In the genomic region with DNA sequence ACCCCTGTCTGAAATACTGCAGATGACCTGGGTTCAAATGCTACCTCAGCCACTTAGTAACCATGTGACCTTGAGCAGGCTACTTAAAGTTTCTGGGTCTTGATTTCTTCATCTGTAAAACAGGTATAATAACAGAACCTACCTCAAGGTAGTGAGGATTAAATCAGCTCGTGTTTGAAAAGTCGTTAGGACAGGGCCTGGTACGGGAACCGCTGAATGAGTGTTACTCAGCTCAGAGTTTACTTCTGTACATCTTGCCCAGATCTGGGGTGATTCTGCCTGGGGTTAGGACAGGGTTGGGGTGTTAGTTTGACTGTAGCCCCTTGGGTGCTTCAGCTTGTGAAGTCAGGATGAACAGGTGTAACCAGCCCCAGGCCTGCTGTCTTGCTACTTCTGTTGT, we compare ENCODE assay signal across 10 cellular contexts. TPM values are rescaled to one million over a fixed set of nuclear protein-coding genes. Genes with fewer than 3 reads are reported as not detected.
A peak's percentile ranks its signal among the peaks of the same experiment; 100 is the strongest.
DNase-seq lines count a peak whose midpoint lies in the region; TF ChIP-seq lines count a peak whose summit lies in the region.
"Had no signal": no experiment of that assay in that cellular context is flagged by ENCODE, and none has a peak within 500 bp of the region (broad histone marks: within the 10 kb centered on the region; RNA-seq: fewer than 3 reads in every experiment).

No MANE protein-coding gene starts in this region.

- H2AFZ ChIP-seq in Loucy (ENCODE audit: low read length) = no peak overlapping the region

- H3K36me3 Mint-ChIP-seq in nephron progenitor cell (ENCODE audit: low read depth) = peaks cover 19% of the 10 kb centered on the region

- peaks cover 58 to 79% (median 65%) of the 10 kb centered on the region in 10 experiments for H3K4me1 ChIP-seq in BLaER1 treated with 17β-estradiol and CSF1 and Interleukin-3, amounts not matched to agents 10 nM and 100 nM
- peaks cover 57% of the 10 kb centered on the region for H3K4me1 ChIP-seq in Loucy (ENCODE audit: insufficient read depth, low read length, poor library complexity, severe bottlenecking)
- peaks cover 16% of the 10 kb centered on the region for H3K4me1 ChIP-seq in colonic mucosa

- intact Hi-C loops in colonic mucosa (cut with DNase I) = no loop called here

- no peak overlapping the region for H3K27ac Mint-ChIP-seq in nephron progenitor cell

- H3K4me3 Mint-ChIP-seq in nephron progenitor cell = peak overlapping the region; percentile 93

- no peaks in the 10 kb centered on the region for H3K9me2 ChIP-seq in Loucy (replicated peaks; ENCODE audit: low read depth, low read length)

- peaks cover 20 to 90% (median 51%) of the 10 kb centered on the region in 11 experiments; a peak in 19 of 22 replicates for H4K20me1 ChIP-seq in BLaER1 treated with 17β-estradiol and CSF1 and Interleukin-3, amounts not matched to agents 10 nM and 100 nM
- H4K20me1 ChIP-seq in Loucy (ENCODE audit: insufficient read depth, low read length, poor library complexity, severe bottlenecking) = peaks cover 13% of the 10 kb centered on the region

- TF ChIP-seq CTCF in Loucy (conservative IDR thresholded peaks at IDR 0.05; ENCODE audit: low read length) (no peak), colonic mucosa (IDR thresholded peaks at IDR 0.05) (no peak), nephron progenitor cell (IDR thresholded peaks at IDR 0.05) (no peak)

- no peak overlapping the region for H3K27ac ChIP-seq in BLaER1 treated with 17β-estradiol and CSF1 and Interleukin-3, amounts not matched to agents 10 nM and 100 nM
- no peak overlapping the region for H3K27ac ChIP-seq in colonic mucosa
- H3K27ac ChIP-seq: upper lobe of right lung had no signal

- H3F3A ChIP-seq in Loucy (ENCODE audit: low read depth) = no peaks in the 10 kb centered on the region

- peaks cover 64% of the 10 kb centered on the region for H3K79me2 ChIP-seq in Loucy (ENCODE audit: insufficient read depth, low read length)

- peak overlapping the region; percentile 93 to 100 (median 99) for H3K4me2 ChIP-seq in BLaER1 treated with 17β-estradiol and CSF1 and Interleukin-3, amounts not matched to agents 10 nM and 100 nM
- H3K4me2 ChIP-seq in Loucy (ENCODE audit: low read depth, low read length, poor library complexity, severe bottlenecking) = peak overlapping the region; percentile 91

- H3K27me3 ChIP-seq in BLaER1 treated with 17β-estradiol and CSF1 and Interleukin-3, amounts not matched to agents 10 nM and 100 nM = no peaks in the 10 kb centered on the region; a peak in 1 of 22 replicates
- H3K27me3 ChIP-seq in Loucy (ENCODE audit: insufficient read depth, low read length, poor library complexity, severe bottlenecking) (no peaks in the 10 kb centered on the region), colonic mucosa (no peaks in the 10 kb centered on the region)
- H3K27me3 ChIP-seq: upper lobe of right lung had no signal

- no peaks in the 10 kb centered on the region for H3K9me3 ChIP-seq in BLaER1 treated with 17β-estradiol and CSF1 and Interleukin-3, amounts not matched to agents 10 nM and 100 nM (replicated peaks in 1 of 11)
- H3K9me3 ChIP-seq in Loucy (ENCODE audit: insufficient read depth, low read depth, low read length) (no peaks in the 10 kb centered on the region), colonic mucosa (no peaks in the 10 kb centered on the region)
- H3K9me3 ChIP-seq: upper lobe of right lung had no signal

- peak overlapping the region in 2 of 10 experiments; percentile 90 to 96; a peak in 3 of 20 replicates for H3K4me3 ChIP-seq in BLaER1 treated with 17β-estradiol and CSF1 and Interleukin-3, amounts not matched to agents 10 nM and 100 nM
- H3K4me3 ChIP-seq in Loucy (ENCODE audit: low read length, poor library complexity, severe bottlenecking) (peak overlapping the region; percentile 95), colonic mucosa (peak overlapping the region; percentile 93)

- H3K9me3 Mint-ChIP-seq in nephron progenitor cell = no peaks in the 10 kb centered on the region

- H3K4me1 Mint-ChIP-seq in nephron progenitor cell = peaks cover 51% of the 10 kb centered on the region

- peaks cover 10 to 53% (median 22%) of the 10 kb centered on the region in 11 experiments; a peak in 18 of 22 replicates for H3K36me3 ChIP-seq in BLaER1 treated with 17β-estradiol and CSF1 and Interleukin-3, amounts not matched to agents 10 nM and 100 nM
- H3K36me3 ChIP-seq in Loucy (ENCODE audit: insufficient read depth, low read length) (no peaks in the 10 kb centered on the region), colonic mucosa (no peaks in the 10 kb centered on the region)

- DNase-seq in colonic mucosa (no peak), nephron progenitor cell (no peak), inferior parietal cortex (ENCODE audit: extremely low spot score) (no peak), middle frontal gyrus (ENCODE audit: extremely low spot score, low spot score) (no peak), GF-D8 (lab: John Stamatoyannopoulos, UW) (no peak)
- no peak for DNase-seq in activated effector memory CD4-positive, alpha-beta T cell treated with Interleukin-2 at 50 U/mL for 16 hours
- DNase-seq: erythroblast, upper lobe of right lung had no signal

- H3K27me3 Mint-ChIP-seq in nephron progenitor cell (ENCODE audit: low read depth, poor library complexity) = peaks cover 3% of the 10 kb centered on the region

- peak overlapping the region in 3 of 11 experiments; percentile 86 to 89 (median 87); a peak in 2 of 22 replicates for H3K9ac ChIP-seq in BLaER1 treated with 17β-estradiol and CSF1 and Interleukin-3, amounts not matched to agents 10 nM and 100 nM
- peak overlapping the region; percentile 86 for H3K9ac ChIP-seq in Loucy (ENCODE audit: low read depth, low read length, poor library complexity, severe bottlenecking)
- peak overlapping the region in 1 of 2 donors; percentile 97 for H3K9ac ChIP-seq in colonic mucosa (ENCODE audit: low read depth in 2 of 2, low read length in 2 of 2)

RNA-seq across cellular contexts. Expression of a gene that starts 1.8 kb away (rescaled TPM):
- total RNA-seq in colonic mucosa = 100 to 1,000 TPM; 102 to 141 TPM

RNA-seq across cellular contexts. Expression of a gene that starts 30.8 kb away (rescaled TPM):
- 100 to 1,000 TPM; 212 to 216 TPM for total RNA-seq in colonic mucosa

RNA-seq across cellular contexts. Expression of a gene that starts 31.1 kb away (rescaled TPM):
- 10 to 100 TPM; 14.4 to 18.6 TPM for total RNA-seq in colonic mucosa

RNA-seq across cellular contexts. Expression of a gene that starts 46.4 kb away (rescaled TPM):
- total RNA-seq in colonic mucosa = 1 to 10 TPM in 1 of 2 donors, under 1 TPM in 1; 0.35 to 1.2 TPM
- total RNA-seq: upper lobe of right lung had no signal
